1 cellular context compared by ENCODE assay signal in genomic region chr7:76356115-76356514, GRCh38.
TF ChIP-seq lines count a peak whose summit lies in the region.

No MANE protein-coding gene starts in this region.

TF ChIP-seq in GM23338, 12 proteins besides CTCF, POLR2A, EP300 and RAD21 (continued from another document):
- TF ChIP-seq ETS1 (IDR thresholded peaks at IDR 0.05) = no peak
- no peak for TF ChIP-seq POLR2AphosphoS5 (IDR thresholded peaks at IDR 0.05; ENCODE audit: low read depth)
- TF ChIP-seq ZNF462 (CRISPR knock-in tag; IDR thresholded peaks at IDR 0.05) = no peak
- no peak for TF ChIP-seq ZNF331 (CRISPR knock-in tag; IDR thresholded peaks at IDR 0.05; ENCODE audit: low read depth)
- TF ChIP-seq EZH2phosphoT487 (IDR thresholded peaks at IDR 0.05; ENCODE audit: unreplicated experiment) = no peak
- no peak for TF ChIP-seq STAT1 (IDR thresholded peaks at IDR 0.05; ENCODE audit: unreplicated experiment)
- no peak for TF ChIP-seq EZH2 (IDR thresholded peaks at IDR 0.05; ENCODE audit: low read depth, unreplicated experiment)
- no peak for TF ChIP-seq NANOG (IDR thresholded peaks at IDR 0.05; ENCODE audit: borderline replicate concordance)
- TF ChIP-seq JUNB (IDR thresholded peaks at IDR 0.05; ENCODE audit: unreplicated experiment) = no peak
- no peak for TF ChIP-seq ZNF114 (CRISPR knock-in tag; IDR thresholded peaks at IDR 0.05)
- no peak for TF ChIP-seq CREB1 (CRISPR knock-in tag; IDR thresholded peaks at IDR 0.05; ENCODE audit: low read depth)
